Comparison of ENCODE assay signal across 24 cellular contexts in genomic region chr3:46671541-46672348, GRCh38. TPM values are rescaled to one million over a fixed set of nuclear protein-coding genes. Genes with fewer than 3 reads are reported as not detected.
DNase-seq lines count a peak whose midpoint lies in the region; ATAC-seq, FAIRE-seq and TF ChIP-seq lines count a peak whose summit lies in the region.
"Had no signal": no experiment of that assay in that cellular context is flagged by ENCODE, and none has a peak within 500 bp of the region (broad histone marks: within the 10 kb centered on the region; RNA-seq: fewer than 3 reads in every experiment).

No MANE protein-coding gene starts in this region.

- H3K4me1 ChIP-seq in body of pancreas (peaks cover 3% of the 10 kb centered on the region), lower lobe of right lung (no peaks in the 10 kb centered on the region)
- H3K4me1 ChIP-seq: prostate gland had no signal

- peaks cover 4% of the 10 kb centered on the region for H3K36me3 Mint-ChIP-seq in activated naive CD4-positive, alpha-beta T cell treated with anti-CD3 and anti-CD28 coated beads, Interleukin-2, amount 10 ng/mL, durations not matched to agents 7 days and 5 days
- H3K36me3 Mint-ChIP-seq in activated T-cell treated with anti-CD3 and anti-CD28 coated beads, Interleukin-2, amount 50 U/mL, for 72 hours (ENCODE audit: insufficient read depth in 2 of 2), result no peaks in the 10 kb centered on the region
- H3K36me3 Mint-ChIP-seq: stimulated activated naive B cell treated with anti-CD40 and anti-IgM and Interleukin-4, amounts not matched to agents 10 μg/mL and 1 μg/mL and 100 μg/mL, for 72 hours had no signal

- no peaks in the 10 kb centered on the region for H3K27me3 Mint-ChIP-seq in activated naive CD4-positive, alpha-beta T cell treated with anti-CD3 and anti-CD28 coated beads, Interleukin-2, amount 10 ng/mL, durations not matched to agents 7 days and 5 days
- no peaks in the 10 kb centered on the region for H3K27me3 Mint-ChIP-seq in activated T-cell treated with anti-CD3 and anti-CD28 coated beads, Interleukin-2, amount 50 U/mL, for 72 hours (ENCODE audit: low read depth)
- H3K27me3 Mint-ChIP-seq: activated CD4-positive, alpha-beta memory T cell treated with anti-CD3 and anti-CD28 coated beads, Interleukin-2, amount 10 ng/mL, durations not matched to agents 7 days and 5 days; CD4-positive, CD25-positive, alpha-beta regulatory T cell had no signal

- H3K4me3 ChIP-seq in body of pancreas (no peak overlapping the region), lower lobe of right lung (no peak overlapping the region)
- H3K4me3 ChIP-seq: lung, prostate gland had no signal

- TF ChIP-seq CTCF in body of pancreas (IDR thresholded peaks at IDR 0.05) (no peak), lower lobe of right lung (IDR thresholded peaks at IDR 0.05) (no peak)

- H3K27ac Mint-ChIP-seq in activated naive CD4-positive, alpha-beta T cell treated with anti-CD3 and anti-CD28 coated beads, Interleukin-2, amount 10 ng/mL, durations not matched to agents 7 days and 5 days, result no peak overlapping the region
- no peak overlapping the region for H3K27ac Mint-ChIP-seq in activated T-cell treated with anti-CD3 and anti-CD28 coated beads, Interleukin-2, amount 50 U/mL, for 72 hours
- H3K27ac Mint-ChIP-seq: activated CD4-positive, alpha-beta memory T cell treated with anti-CD3 and anti-CD28 coated beads, Interleukin-2, amount 10 ng/mL, durations not matched to agents 7 days and 5 days; stimulated activated naive B cell treated with anti-CD40 and anti-IgM and Interleukin-4, amounts not matched to agents 10 μg/mL and 1 μg/mL and 100 μg/mL, for 72 hours had no signal

- H3K9me3 ChIP-seq in body of pancreas (no peaks in the 10 kb centered on the region), lower lobe of right lung (no peaks in the 10 kb centered on the region)
- H3K9me3 ChIP-seq: prostate gland had no signal

- DNase-seq in activated naive CD4-positive, alpha-beta T cell treated with anti-CD3 and anti-CD28 coated beads, Interleukin-2, amount 10 ng/mL, durations not matched to agents 7 days and 5 days, result peak; percentile 16
- DNase-seq in activated naive CD4-positive, alpha-beta T cell (lab: John Stamatoyannopoulos, UW), result no peak
- DNase-seq in body of pancreas (peak; percentile 1 to 11 (median 6)), lower lobe of right lung (peak; percentile 30), ureter (ENCODE audit: low spot score) (peak; percentile 41), urothelium cell line (ENCODE audit: low spot score) (no peak)
- no peak for DNase-seq in activated T-cell treated with anti-CD3 and anti-CD28 coated beads, Interleukin-2, amount 50 U/mL, for 72 hours
- DNase-seq: ACHN; activated CD4-positive, alpha-beta memory T cell treated with anti-CD3 and anti-CD28 coated beads, Interleukin-2, amount 10 ng/mL, durations not matched to agents 7 days and 5 days; CD4-positive, CD25-positive, alpha-beta regulatory T cell; DMS79; foreskin melanocyte; NCI-H1436; stimulated activated naive B cell treated with anti-CD40 and anti-IgM and Interleukin-4, amounts not matched to agents 10 μg/mL and 1 μg/mL and 100 μg/mL, for 72 hours; SW 1271; trophoblast cell had no signal

- no peaks in the 10 kb centered on the region for H3K4me1 Mint-ChIP-seq in activated naive CD4-positive, alpha-beta T cell treated with anti-CD3 and anti-CD28 coated beads, Interleukin-2, amount 10 ng/mL, durations not matched to agents 7 days and 5 days
- H3K4me1 Mint-ChIP-seq in activated T-cell treated with anti-CD3 and anti-CD28 coated beads, Interleukin-2, amount 50 U/mL, for 72 hours (ENCODE audit: low read depth), result no peaks in the 10 kb centered on the region
- H3K4me1 Mint-ChIP-seq: activated CD4-positive, alpha-beta memory T cell treated with anti-CD3 and anti-CD28 coated beads, Interleukin-2, amount 10 ng/mL, durations not matched to agents 7 days and 5 days; CD4-positive, CD25-positive, alpha-beta regulatory T cell; stimulated activated naive B cell treated with anti-CD40 and anti-IgM and Interleukin-4, amounts not matched to agents 10 μg/mL and 1 μg/mL and 100 μg/mL, for 72 hours had no signal

- WGBS in body of pancreas, 2 donors, result 85 to 96% methylated on average over 18 to 20 of the region's 25 CpGs

- intact Hi-C loops in body of pancreas (cut with DNase I), result no loop called here
- intact Hi-C loops in lower lobe of right lung (cut with DNase I), result no loop called here

- no peak for FAIRE-seq in urothelium cell line (lab: Jason Lieb, UNC)
- FAIRE-seq: astrocyte, GM18507, HTR-8/SVneo had no signal

- H3K27ac ChIP-seq in body of pancreas (no peak overlapping the region), lower lobe of right lung (no peak overlapping the region)
- H3K27ac ChIP-seq: prostate gland had no signal

- ATAC-seq in body of pancreas, result no peak
- no peak for ATAC-seq in lower lobe of right lung
- ATAC-seq in HG02623 (IDR thresholded peaks at IDR 0.05; ENCODE audit: unreplicated experiment), result no peak
- ATAC-seq in activated T-cell treated with anti-CD3 and anti-CD28 coated beads, Interleukin-2, amount 50 U/mL, for 72 hours (replicated peaks in 1 of 2), result no peak
- ATAC-seq: Panc1; stimulated activated naive B cell treated with anti-CD40 and anti-IgM and Interleukin-4, amounts not matched to agents 10 μg/mL and 1 μg/mL and 100 μg/mL, for 72 hours had no signal

- H3K27me3 ChIP-seq in body of pancreas, result no peaks in the 10 kb centered on the region
- H3K27me3 ChIP-seq in lower lobe of right lung (ENCODE audit: low read depth), result no peaks in the 10 kb centered on the region

- CTCF ChIA-PET in activated naive CD4-positive, alpha-beta T cell treated with anti-CD3 and anti-CD28 coated beads, Interleukin-2, amount 10 ng/mL, durations not matched to agents 7 days and 5 days (lab: Charles Lee), result interaction anchor here (1.9 kb wide), 1 partner anchor 183 kb away, joined by 4 read pairs; no protein-coding TSS in a partner anchor

- no peak overlapping the region for H3K4me3 Mint-ChIP-seq in activated naive CD4-positive, alpha-beta T cell treated with anti-CD3 and anti-CD28 coated beads, Interleukin-2, amount 10 ng/mL, durations not matched to agents 7 days and 5 days
- H3K4me3 Mint-ChIP-seq in activated T-cell treated with anti-CD3 and anti-CD28 coated beads, Interleukin-2, amount 50 U/mL, for 72 hours, result no peak overlapping the region
- H3K4me3 Mint-ChIP-seq: activated CD4-positive, alpha-beta memory T cell treated with anti-CD3 and anti-CD28 coated beads, Interleukin-2, amount 10 ng/mL, durations not matched to agents 7 days and 5 days; CD4-positive, CD25-positive, alpha-beta regulatory T cell; stimulated activated naive B cell treated with anti-CD40 and anti-IgM and Interleukin-4, amounts not matched to agents 10 μg/mL and 1 μg/mL and 100 μg/mL, for 72 hours had no signal

- no peaks in the 10 kb centered on the region for H3K36me3 ChIP-seq in body of pancreas (replicated peaks in 1 of 2; ENCODE audit: insufficient read depth in 1 of 2, low read depth in 2 of 2)
- H3K36me3 ChIP-seq in lower lobe of right lung, result peaks cover 51% of the 10 kb centered on the region
- H3K36me3 ChIP-seq: prostate gland had no signal

- no peak for TF ChIP-seq POLR2A in body of pancreas (IDR thresholded peaks at IDR 0.05)

- no peaks in the 10 kb centered on the region for H3K9me3 Mint-ChIP-seq in activated naive CD4-positive, alpha-beta T cell treated with anti-CD3 and anti-CD28 coated beads, Interleukin-2, amount 10 ng/mL, durations not matched to agents 7 days and 5 days
- H3K9me3 Mint-ChIP-seq in activated T-cell treated with anti-CD3 and anti-CD28 coated beads, Interleukin-2, amount 50 U/mL, for 72 hours, result no peaks in the 10 kb centered on the region
- H3K9me3 Mint-ChIP-seq: activated CD4-positive, alpha-beta memory T cell treated with anti-CD3 and anti-CD28 coated beads, Interleukin-2, amount 10 ng/mL, durations not matched to agents 7 days and 5 days had no signal

RNA-seq across cellular contexts. Expression of gene ALS2CL, which starts 21.7 kb away (rescaled TPM):
- total RNA-seq in body of pancreas (10 to 100 TPM; 30.3 to 48.5 TPM), lower lobe of right lung (59.7 TPM), ureter (64.5 TPM)
- 1 to 10 TPM; 1.9 to 3.1 TPM for total RNA-seq in activated T-cell treated with anti-CD3 and anti-CD28 coated beads, Interleukin-2, amount 50 U/mL, for 72 hours

RNA-seq across cellular contexts. Expression of gene TMIE, which starts 29.4 kb away (rescaled TPM):
- not detected for total RNA-seq in body of pancreas
- total RNA-seq in lower lobe of right lung, result 1.0 TPM
- 1.0 TPM for total RNA-seq in ureter
- 1 to 10 TPM; 1.2 to 1.5 TPM for total RNA-seq in activated T-cell treated with anti-CD3 and anti-CD28 coated beads, Interleukin-2, amount 50 U/mL, for 72 hours

RNA-seq across cellular contexts. Expression of gene PRSS50, which starts 45.9 kb away (rescaled TPM):
- total RNA-seq in body of pancreas, result 1 to 10 TPM; 2.6 to 3.1 TPM
- 0.41 TPM for total RNA-seq in lower lobe of right lung
- 1.6 TPM for total RNA-seq in ureter
- under 1 TPM; 0.07 to 0.09 TPM for total RNA-seq in activated T-cell treated with anti-CD3 and anti-CD28 coated beads, Interleukin-2, amount 50 U/mL, for 72 hours
- total RNA-seq: activated CD4-positive, alpha-beta memory T cell treated with anti-CD3 and anti-CD28 coated beads, Interleukin-2, amount 10 ng/mL, durations not matched to agents 7 days and 5 days; astrocyte; CD4-positive, CD25-positive, alpha-beta regulatory T cell had no signal

RNA-seq across cellular contexts. Expression of gene FAM240A, which starts 59.4 kb away (rescaled TPM):
- not detected for total RNA-seq in body of pancreas
- not detected for total RNA-seq in lower lobe of right lung
- total RNA-seq in ureter, result not detected
- total RNA-seq in activated T-cell treated with anti-CD3 and anti-CD28 coated beads, Interleukin-2, amount 50 U/mL, for 72 hours, result not detected
- total RNA-seq: activated CD4-positive, alpha-beta memory T cell treated with anti-CD3 and anti-CD28 coated beads, Interleukin-2, amount 10 ng/mL, durations not matched to agents 7 days and 5 days; astrocyte; CD4-positive, CD25-positive, alpha-beta regulatory T cell; lung; myocyte had no signal

Comparison
In these comparisons a context has a peak if more than half of its experiments do, and no peak if none do; other contexts are left out.
1. DNase-seq: peak in activated naive CD4-positive, alpha-beta T cell treated with anti-CD3 and anti-CD28 coated beads, Interleukin-2, amount 10 ng/mL, durations not matched to agents 7 days and 5 days (single experiment), body of pancreas (4 of 4), lower lobe of right lung (single experiment) and ureter (single experiment); none in activated naive CD4-positive, alpha-beta T cell (0 of 4), urothelium cell line (single experiment) and activated T-cell treated with anti-CD3 and anti-CD28 coated beads, Interleukin-2, amount 50 U/mL, for 72 hours (0 of 2).
2. RNA of gene ALS2CL, which starts 21.7 kb away (total RNA-seq): 64.5 TPM in ureter (single experiment), 59.7 TPM in lower lobe of right lung (single experiment) and 30.3 to 48.5 TPM in body of pancreas; 1.9 to 3.1 TPM in activated T-cell treated with anti-CD3 and anti-CD28 coated beads, Interleukin-2, amount 50 U/mL, for 72 hours; every median in the first group is over 4 times any median in the second.